23 cellular contexts compared by ENCODE assay signal in genomic region chr4:15131551-15131950, GRCh38.
A peak's percentile ranks its signal among the peaks of the same experiment; 100 is the strongest.
DNase-seq lines count a peak whose midpoint lies in the region; ATAC-seq and TF ChIP-seq lines count a peak whose summit lies in the region.
"Had no signal": no experiment of that assay in that cellular context is flagged by ENCODE, and none has a peak within 500 bp of the region (broad histone marks: within the 10 kb centered on the region; RNA-seq: fewer than 3 reads in every experiment).

No MANE protein-coding gene starts in this region.

- H3K4me1 ChIP-seq in RWPE2 (ENCODE audit: insufficient read depth, poor library complexity, severe bottlenecking) (no peaks in the 10 kb centered on the region), lung (ENCODE audit: control insufficient read depth in 2 of 2, insufficient read depth in 2 of 2, low read length in 2 of 2) (no peaks in the 10 kb centered on the region), uterus (no peaks in the 10 kb centered on the region)
- no peaks in the 10 kb centered on the region for H3K4me1 ChIP-seq in CD4-positive, alpha-beta memory T cell (ENCODE audit: insufficient read depth, low read length)
- H3K4me1 ChIP-seq: foreskin keratinocyte had no signal

- CTCF ChIA-PET in CD4-positive, alpha-beta memory T cell (lab: Charles Lee; ENCODE audit: partially characterized antibody), result no interaction called here

- H3K36me3 Mint-ChIP-seq in type B pancreatic cell, result peaks cover 4% of the 10 kb centered on the region
- no peaks in the 10 kb centered on the region for H3K36me3 Mint-ChIP-seq in CD4-positive, alpha-beta memory T cell
- H3K36me3 Mint-ChIP-seq: CD8-positive, alpha-beta T cell; natural killer cell had no signal

- H3K27ac ChIP-seq in RWPE2 (ENCODE audit: poor library complexity, severe bottlenecking) (no peak overlapping the region), lung (ENCODE audit: low read depth in 1 of 2, low read length in 1 of 2) (no peak overlapping the region), uterus (no peak overlapping the region)
- H3K27ac ChIP-seq in CD4-positive, alpha-beta memory T cell (ENCODE audit: low read depth, low read length), result no peak overlapping the region
- H3K27ac ChIP-seq: cardiac muscle cell, epithelial cell of prostate, foreskin keratinocyte had no signal

- intact Hi-C loops in CD4-positive, alpha-beta memory T cell (cut with micrococcal nuclease), result no loop called here
- intact Hi-C loops in uterus (cut with DNase I; ENCODE audit: low total_unique reads), result no loop called here

- H3K4me1 Mint-ChIP-seq in type B pancreatic cell (ENCODE audit: unreplicated experiment), result peaks cover 15% of the 10 kb centered on the region
- no peaks in the 10 kb centered on the region for H3K4me1 Mint-ChIP-seq in CD4-positive, alpha-beta memory T cell
- H3K4me1 Mint-ChIP-seq: natural killer cell had no signal

- no peak overlapping the region for H3K4me3 ChIP-seq in RWPE2 (ENCODE audit: severe bottlenecking)
- H3K4me3 ChIP-seq in lung, result no peak overlapping the region
- no peak overlapping the region for H3K4me3 ChIP-seq in CD4-positive, alpha-beta memory T cell (ENCODE audit: low read length in 2 of 2)
- H3K4me3 ChIP-seq in uterus, result no peak overlapping the region
- H3K4me3 ChIP-seq: cardiac muscle cell had no signal

- no peak for TF ChIP-seq POLR2A in uterus (IDR thresholded peaks at IDR 0.05)

- no peak overlapping the region for H3K4me3 Mint-ChIP-seq in type B pancreatic cell
- no peak overlapping the region for H3K4me3 Mint-ChIP-seq in CD4-positive, alpha-beta memory T cell
- H3K4me3 Mint-ChIP-seq: activated CD8-positive, alpha-beta T cell treated with anti-CD3 and anti-CD28 coated beads, Interleukin-2, amount 10 ng/mL, durations not matched to agents 7 days and 5 days; CD8-positive, alpha-beta T cell; natural killer cell had no signal

- DNase-seq in RWPE2 (ENCODE audit: low spot score), result no peak
- peak; percentile 72 for DNase-seq in lung (ENCODE audit: low spot score)
- no peak for DNase-seq in type B pancreatic cell (ENCODE audit: extremely low spot score, unreplicated experiment)
- no peak for DNase-seq in CD4-positive, alpha-beta memory T cell
- no peak for DNase-seq in uterus
- DNase-seq in H4 (ENCODE audit: low spot score), result no peak
- DNase-seq: activated CD4-positive, alpha-beta T cell treated with anti-CD3 and anti-CD28 coated beads for 1 hour; activated CD8-positive, alpha-beta T cell treated with anti-CD3 and anti-CD28 coated beads, Interleukin-2, amount 10 ng/mL, durations not matched to agents 7 days and 5 days; activated naive CD4-positive, alpha-beta T cell; activated T-cell treated with anti-CD3 and anti-CD28 coated beads, Interleukin-2, amount 50 U/mL, for 1 hour; CD8-positive, alpha-beta T cell; DMS153; foreskin keratinocyte; GOT3; natural killer cell; NCI-H2029; NCI-H2227 treated with DMSO at 0.1 percent for 48 hours; right cardiac atrium; SHP77; stimulated activated CD4-positive, alpha-beta T cell treated with anti-CD3 and anti-CD28 coated beads, Interleukin-15, amount 100 ng/mL, for 24 hours had no signal

- no peaks in the 10 kb centered on the region for H3K9me3 ChIP-seq in RWPE2 (ENCODE audit: severe bottlenecking)
- H3K9me3 ChIP-seq in lung (ENCODE audit: control insufficient read depth in 2 of 2, insufficient read depth in 1 of 2, low read length in 1 of 2), result peaks cover 2 to 6% of the 10 kb centered on the region in 2 donors
- H3K9me3 ChIP-seq in CD4-positive, alpha-beta memory T cell (ENCODE audit: control insufficient read depth in 1 of 2, low read length in 2 of 2), result no peaks in the 10 kb centered on the region
- no peaks in the 10 kb centered on the region for H3K9me3 ChIP-seq in uterus

- peak overlapping the region; percentile 70 for H3K27ac Mint-ChIP-seq in type B pancreatic cell
- H3K27ac Mint-ChIP-seq in CD4-positive, alpha-beta memory T cell, result no peak overlapping the region
- H3K27ac Mint-ChIP-seq: activated CD8-positive, alpha-beta T cell treated with anti-CD3 and anti-CD28 coated beads, Interleukin-2, amount 10 ng/mL, durations not matched to agents 7 days and 5 days; CD8-positive, alpha-beta T cell; natural killer cell had no signal

- peak; percentile 63 for ATAC-seq in RWPE2 (ENCODE audit: low read depth)
- peak; percentile 55 for ATAC-seq in esophagus mucosa
- no peak for ATAC-seq in lung (ENCODE audit: insufficient read depth, low FRiP score)
- ATAC-seq: activated CD8-positive, alpha-beta T cell treated with anti-CD3 and anti-CD28 coated beads, Interleukin-2, amount 10 ng/mL, durations not matched to agents 7 days and 5 days; CD8-positive, alpha-beta T cell; foreskin keratinocyte; natural killer cell; right cardiac atrium had no signal

- peaks cover 7% of the 10 kb centered on the region for H3K9me3 Mint-ChIP-seq in type B pancreatic cell
- peaks cover 0 to 13% (median 11%) of the 10 kb centered on the region in 8 donors for H3K9me3 Mint-ChIP-seq in CD4-positive, alpha-beta memory T cell

- H3K27me3 Mint-ChIP-seq in type B pancreatic cell, result no peaks in the 10 kb centered on the region
- peaks cover 0 to 9% of the 10 kb centered on the region in 2 donors for H3K27me3 Mint-ChIP-seq in CD4-positive, alpha-beta memory T cell

- 50 to 67% methylated on average over 7 of the region's 7 CpGs for WGBS in lung, 2 donors

- POLR2A ChIA-PET in CD4-positive, alpha-beta memory T cell (lab: Charles Lee; ENCODE audit: partially characterized antibody), result no interaction called here

- H3K27me3 ChIP-seq in RWPE2 (ENCODE audit: insufficient read depth, poor library complexity, severe bottlenecking) (no peaks in the 10 kb centered on the region), lung (ENCODE audit: control insufficient read depth, insufficient read depth) (no peaks in the 10 kb centered on the region), uterus (no peaks in the 10 kb centered on the region)
- no peaks in the 10 kb centered on the region for H3K27me3 ChIP-seq in CD4-positive, alpha-beta memory T cell (ENCODE audit: insufficient read depth, low read length)
- H3K27me3 ChIP-seq: cardiac muscle cell had no signal

- TF ChIP-seq CTCF in RWPE2 (IDR thresholded peaks at IDR 0.05; ENCODE audit: poor library complexity, severe bottlenecking) (no peak), lung (IDR thresholded peaks at IDR 0.05; ENCODE audit: control extremely low read depth, extremely low read depth) (no peak), type B pancreatic cell (conservative IDR thresholded peaks at IDR 0.05) (no peak), uterus (IDR thresholded peaks at IDR 0.05) (no peak)

- no peaks in the 10 kb centered on the region for H3K36me3 ChIP-seq in RWPE2 (ENCODE audit: low read depth)
- H3K36me3 ChIP-seq in lung (ENCODE audit: control insufficient read depth in 2 of 2, insufficient read depth in 2 of 2, low read length in 2 of 2), result no peaks in the 10 kb centered on the region
- H3K36me3 ChIP-seq in CD4-positive, alpha-beta memory T cell (ENCODE audit: insufficient read depth, low read length), result no peaks in the 10 kb centered on the region
- no peaks in the 10 kb centered on the region for H3K36me3 ChIP-seq in uterus
- H3K36me3 ChIP-seq: cardiac muscle cell had no signal
